Comparison of ENCODE assay signal across 14 cellular contexts in genomic region chr21:25464275-25464674, GRCh38.
A peak's percentile ranks its signal among the peaks of the same experiment; 100 is the strongest.
DNase-seq lines count a peak whose midpoint lies in the region; ATAC-seq and TF ChIP-seq lines count a peak whose summit lies in the region.
"Had no signal": no experiment of that assay in that cellular context is flagged by ENCODE, and none has a peak within 500 bp of the region (broad histone marks: within the 10 kb centered on the region; RNA-seq: fewer than 3 reads in every experiment).

No MANE protein-coding gene starts in this region.

- peak; percentile 45 for ATAC-seq in GM21576 (IDR thresholded peaks at IDR 0.05; ENCODE audit: unreplicated experiment)
- ATAC-seq in HG03521 (IDR thresholded peaks at IDR 0.05; ENCODE audit: unreplicated experiment) = peak; percentile 55
- peak; percentile 7 for ATAC-seq in mucosa of descending colon
- ATAC-seq: body of pancreas had no signal

- no peaks in the 10 kb centered on the region for H3K36me3 ChIP-seq in mucosa of descending colon (ENCODE audit: low read depth)

- POLR2A ChIA-PET in HEK293T (lab: Yijun Ruan, JAX) = no interaction called here

- intact Hi-C loops in mucosa of descending colon (cut with DNase I, micrococcal nuclease) = no loop called here

- CTCF ChIA-PET in HEK293T (lab: Yijun Ruan, JAX) = no interaction called here

- no peak for TF ChIP-seq CTCF in mucosa of descending colon (IDR thresholded peaks at IDR 0.05)

- H3K9me3 ChIP-seq in mucosa of descending colon = no peaks in the 10 kb centered on the region
- H3K9me3 ChIP-seq: body of pancreas had no signal

- no peaks in the 10 kb centered on the region for H3K4me1 ChIP-seq in mucosa of descending colon (ENCODE audit: low read depth)
- H3K4me1 ChIP-seq: body of pancreas had no signal

- no peak overlapping the region for H3K4me3 ChIP-seq in mucosa of descending colon
- H3K4me3 ChIP-seq: body of pancreas had no signal

- DNase-seq in activated CD4-positive, alpha-beta T cell treated with anti-CD3 and anti-CD28 coated beads for 4 hours = peak; percentile 13 to 25
- no peak for DNase-seq in activated CD4-positive, alpha-beta T cell treated with anti-CD3 and anti-CD28 coated beads, Interleukin-2, amount 50 U/mL, for 48 hours
- DNase-seq in mucosa of descending colon = no peak
- DNase-seq in HEK293T (ENCODE audit: extremely low spot score) = no peak
- no peak for DNase-seq in NOMO-1 treated with DMSO at 0.1 percent for 48 hours (lab: John Stamatoyannopoulos, UW; ENCODE audit: unreplicated experiment)
- DNase-seq in NCI-H524 treated with DMSO at 0.1 percent for 48 hours (lab: John Stamatoyannopoulos, UW) = no peak
- DNase-seq: body of pancreas, glutamatergic neuron, IMR-90, natural killer cell, NCI-H510A, T-helper 9 cell had no signal

TF ChIP-seq in HEK293T, 16 proteins besides CTCF, POLR2A, EP300 and RAD21:
- TF ChIP-seq FOXM1 (IDR thresholded peaks at IDR 0.05; ENCODE audit: borderline replicate concordance) = no peak
- TF ChIP-seq BHLHE40 (IDR thresholded peaks at IDR 0.05; ENCODE audit: borderline replicate concordance) = no peak
- TF ChIP-seq FOXA1 (IDR thresholded peaks at IDR 0.05) = no peak
- TF ChIP-seq CTBP1 (IDR thresholded peaks at IDR 0.05; ENCODE audit: borderline replicate concordance) = no peak
- no peak for TF ChIP-seq NFRKB (IDR thresholded peaks at IDR 0.05)
- TF ChIP-seq L3MBTL2 (conservative IDR thresholded peaks at IDR 0.05) = no peak
- no peak for TF ChIP-seq LEF1 (IDR thresholded peaks at IDR 0.05; ENCODE audit: borderline replicate concordance)
- no peak for TF ChIP-seq PKNOX1 (IDR thresholded peaks at IDR 0.05)
- TF ChIP-seq FOXK2 (IDR thresholded peaks at IDR 0.05) = no peak
- TF ChIP-seq ZNF384 (IDR thresholded peaks at IDR 0.05) = no peak
- no peak for TF ChIP-seq TARDBP (IDR thresholded peaks at IDR 0.05)
- no peak for TF ChIP-seq ARNT (IDR thresholded peaks at IDR 0.05)
- no peak for TF ChIP-seq SP1 (IDR thresholded peaks at IDR 0.05)
- TF ChIP-seq HDGF (IDR thresholded peaks at IDR 0.05; ENCODE audit: borderline replicate concordance) = no peak
TF ChIP-seq in HEK293T: peak in this region for 0.

Comparison
In these comparisons a context has a peak if more than half of its experiments do, and no peak if none do; other contexts are left out.
1. DNase-seq: peak in activated CD4-positive, alpha-beta T cell treated with anti-CD3 and anti-CD28 coated beads for 4 hours (2 of 2); none in activated CD4-positive, alpha-beta T cell treated with anti-CD3 and anti-CD28 coated beads, Interleukin-2, amount 50 U/mL, for 48 hours (0 of 2), mucosa of descending colon (0 of 3), HEK293T (single experiment), NOMO-1 treated with DMSO at 0.1 percent for 48 hours (single experiment) and NCI-H524 treated with DMSO at 0.1 percent for 48 hours (single experiment).
2. Peak in every context shown above with its lines, with median percentiles within 50 percentile points of each other: ATAC-seq.